Comparison of ENCODE assay signal across 32 cellular contexts in genomic region chr12:108121353-108121752, GRCh38. TPM values are rescaled to one million over a fixed set of nuclear protein-coding genes. Genes with fewer than 3 reads are reported as not detected.
"Had no signal": no experiment of that assay in that cellular context is flagged by ENCODE, and none has a peak within 500 bp of the region (broad histone marks: within the 10 kb centered on the region; RNA-seq: fewer than 3 reads in every experiment).

No MANE protein-coding gene starts in this region.

- ATAC-seq: activated CD8-positive, alpha-beta T cell treated with anti-CD3 and anti-CD28 coated beads for 36 hours; activated T-cell treated with anti-CD3 and anti-CD28 coated beads, Interleukin-2, amount 50 U/mL, for 72 hours; activated T-helper 17 cell treated with anti-CD3 and anti-CD28 coated beads, Interleukin-2, amount 50 U/mL, for 72 hours; body of pancreas; Panc1 had no signal

- DNase-seq: activated CD4-positive, alpha-beta T cell treated with anti-CD3 and anti-CD28 coated beads, Interleukin-2, amount 10 ng/mL, durations not matched to agents 24 days and 14 days; activated CD4-positive, alpha-beta T cell treated with anti-CD3 and anti-CD28 coated beads, Interleukin-2, amount 50 U/mL, for 4 hours; activated CD8-positive, alpha-beta T cell treated with anti-CD3 and anti-CD28 coated beads for 36 hours; activated effector memory CD4-positive, alpha-beta T cell treated with anti-CD3 and anti-CD28 coated beads, Interleukin-2, amount 50 U/mL, for 16 hours; activated naive CD4-positive, alpha-beta T cell; activated naive CD4-positive, alpha-beta T cell treated with anti-CD3 and anti-CD28 coated beads, Interleukin-2, amount 50 U/mL, for 16 hours; activated naive CD8-positive, alpha-beta T cell treated with anti-CD3 and anti-CD28 coated beads for 36 hours; activated T-cell treated with anti-CD3 and anti-CD28 coated beads, Interleukin-2, amount 50 U/mL, for 1 hour; activated T-cell treated with anti-CD3 and anti-CD28 coated beads, Interleukin-2, amount 50 U/mL, for 72 hours; amniotic stem cell; body of pancreas; Kasumi-1; KG1; MG63; NCI-H1048; NCI-H1105 treated with DMSO at 0.1 percent for 48 hours; NCI-H1436; NCI-H1694; NCI-H1930; NCI-H345; NCI-H524 treated with DMSO at 0.1 percent for 48 hours; SHP77; SJCRH30 had no signal

- H3K36me3 Mint-ChIP-seq: activated naive CD8-positive, alpha-beta T cell treated with anti-CD3 and anti-CD28 coated beads for 36 hours had no signal

- H3K4me3 ChIP-seq: body of pancreas, breast epithelium, MG63, SJCRH30, SK-N-MC had no signal

- H3K4me1 Mint-ChIP-seq: activated T-helper 17 cell treated with anti-CD3 and anti-CD28 coated beads, Interleukin-2, amount 50 U/mL, for 72 hours had no signal

- H3K27me3 ChIP-seq: breast epithelium had no signal

- H3K27ac Mint-ChIP-seq: activated CD4-positive, alpha-beta T cell treated with anti-CD3 and anti-CD28 coated beads, Interleukin-2, amount 10 ng/mL, durations not matched to agents 24 days and 14 days; activated CD8-positive, alpha-beta T cell treated with anti-CD3 and anti-CD28 coated beads for 36 hours; activated naive CD8-positive, alpha-beta T cell treated with anti-CD3 and anti-CD28 coated beads for 36 hours; activated T-cell treated with anti-CD3 and anti-CD28 coated beads, Interleukin-2, amount 50 U/mL, for 72 hours; activated T-helper 17 cell treated with anti-CD3 and anti-CD28 coated beads, Interleukin-2, amount 50 U/mL, for 72 hours; T-helper 1 cell treated with Interleukin-12 subunit alpha and Interleukin-12 subunit beta and Interleukin-4 antibody, amounts not matched to agents 30 μg/mL and 1 μg/mL, for 36 hours; T-helper 2 cell treated with Interferon-gamma antibody and Interleukin-4, amounts not matched to agents 5 μg/mL and 100 μg/mL, for 36 hours had no signal

- H3K4me3 Mint-ChIP-seq: activated CD4-positive, alpha-beta T cell treated with anti-CD3 and anti-CD28 coated beads, Interleukin-2, amount 10 ng/mL, durations not matched to agents 24 days and 14 days; activated CD8-positive, alpha-beta T cell treated with anti-CD3 and anti-CD28 coated beads for 36 hours; activated naive CD8-positive, alpha-beta T cell treated with anti-CD3 and anti-CD28 coated beads for 36 hours; activated T-cell treated with anti-CD3 and anti-CD28 coated beads, Interleukin-2, amount 50 U/mL, for 72 hours; activated T-helper 17 cell treated with anti-CD3 and anti-CD28 coated beads, Interleukin-2, amount 50 U/mL, for 72 hours; T-helper 1 cell treated with Interleukin-12 subunit alpha and Interleukin-12 subunit beta and Interleukin-4 antibody, amounts not matched to agents 30 μg/mL and 1 μg/mL, for 36 hours; T-helper 2 cell treated with Interferon-gamma antibody and Interleukin-4, amounts not matched to agents 5 μg/mL and 100 μg/mL, for 36 hours had no signal

- H3K36me3 ChIP-seq: breast epithelium, MG63, SJCRH30 had no signal

- H3K27ac ChIP-seq: body of pancreas, breast epithelium, SJCRH30, SK-N-MC had no signal

- H3K4me1 ChIP-seq: body of pancreas, breast epithelium, SJCRH30 had no signal

- H3K27me3 Mint-ChIP-seq: activated CD4-positive, alpha-beta T cell treated with anti-CD3 and anti-CD28 coated beads, Interleukin-2, amount 10 ng/mL, durations not matched to agents 24 days and 14 days had no signal

- H3K9me3 ChIP-seq: body of pancreas, breast epithelium, MG63, SJCRH30 had no signal

- H3K9me3 Mint-ChIP-seq: activated CD4-positive, alpha-beta T cell treated with anti-CD3 and anti-CD28 coated beads, Interleukin-2, amount 10 ng/mL, durations not matched to agents 24 days and 14 days; activated CD8-positive, alpha-beta T cell treated with anti-CD3 and anti-CD28 coated beads for 36 hours; activated T-cell treated with anti-CD3 and anti-CD28 coated beads, Interleukin-2, amount 50 U/mL, for 72 hours; T-helper 1 cell treated with Interleukin-12 subunit alpha and Interleukin-12 subunit beta and Interleukin-4 antibody, amounts not matched to agents 30 μg/mL and 1 μg/mL, for 36 hours had no signal

RNA-seq across cellular contexts. Expression of gene WSCD2, which starts 7.7 kb away (rescaled TPM):
- total RNA-seq: activated CD4-positive, alpha-beta T cell treated with anti-CD3 and anti-CD28 coated beads, Interleukin-2, amount 10 ng/mL, durations not matched to agents 24 days and 14 days; activated CD8-positive, alpha-beta memory T cell treated with anti-CD3 and anti-CD28 coated beads for 36 hours; activated CD8-positive, alpha-beta T cell treated with anti-CD3 and anti-CD28 coated beads for 36 hours; activated naive CD8-positive, alpha-beta T cell treated with anti-CD3 and anti-CD28 coated beads for 36 hours; activated T-cell treated with anti-CD3 and anti-CD28 coated beads, Interleukin-2, amount 50 U/mL, for 72 hours; activated T-helper 17 cell treated with anti-CD3 and anti-CD28 coated beads, Interleukin-2, amount 50 U/mL, for 72 hours; NCI-H460; RPMI7951; SJCRH30 had no signal
